ENCODE assay signal across 10 cellular contexts in the genomic region with DNA sequence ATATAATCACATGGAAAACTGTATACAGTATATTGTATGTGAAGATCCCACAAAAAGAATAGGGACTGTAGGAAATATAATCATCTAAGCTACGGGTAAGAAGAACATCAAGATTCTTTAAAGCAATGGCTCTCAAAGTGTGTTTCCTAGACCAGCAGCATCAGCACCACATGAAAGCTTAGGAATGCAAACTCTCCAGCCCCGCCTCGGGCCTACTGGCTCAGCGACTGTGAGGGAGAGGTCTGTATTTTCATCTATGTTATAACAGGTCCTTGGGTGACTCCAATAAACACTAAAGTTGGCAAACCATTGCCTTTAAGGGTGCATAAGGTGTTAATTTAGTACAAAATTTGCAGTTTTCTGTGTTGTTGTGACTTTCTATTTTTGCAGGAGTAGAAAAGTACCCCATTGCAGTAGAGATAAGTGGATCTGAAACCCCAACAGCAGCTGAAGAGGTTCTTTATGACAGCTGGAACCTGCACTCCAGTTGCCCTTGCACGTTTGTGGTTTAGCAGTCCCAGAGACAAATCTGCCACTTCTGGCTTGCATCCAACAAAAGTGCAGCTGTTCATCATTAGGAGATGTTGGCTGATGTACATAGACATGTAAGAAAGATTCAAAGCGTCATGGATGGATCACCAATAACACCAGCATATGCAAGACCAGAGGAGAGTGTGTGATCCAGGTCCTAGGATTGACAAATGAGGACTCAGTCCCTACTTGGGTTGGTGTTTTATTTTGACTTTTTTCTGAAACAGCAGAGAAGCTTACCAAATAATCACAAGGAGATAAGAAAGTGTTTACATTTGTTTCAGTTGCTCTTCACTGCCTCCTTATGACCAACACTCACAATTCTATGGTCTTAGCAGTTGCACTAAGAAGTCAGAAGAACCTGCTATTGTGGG. TPM values are rescaled to one million over a fixed set of nuclear protein-coding genes. Genes with fewer than 3 reads are reported as not detected.
A peak's percentile ranks its signal among the peaks of the same experiment; 100 is the strongest.
DNase-seq lines count a peak whose midpoint lies in the region; ATAC-seq, FAIRE-seq and TF ChIP-seq lines count a peak whose summit lies in the region.
"Had no signal": no experiment of that assay in that cellular context is flagged by ENCODE, and none has a peak within 500 bp of the region (broad histone marks: within the 10 kb centered on the region; RNA-seq: fewer than 3 reads in every experiment).

No MANE protein-coding gene starts in this region.

- peak overlapping the region; percentile 9; the same call in 1 of the 2 replicates for H3K4me3 ChIP-seq in GM12878
- no peak overlapping the region for H3K4me3 ChIP-seq in osteoblast (ENCODE audit: insufficient read depth, low read length)
- H3K4me3 ChIP-seq: A549 had no signal

- peaks cover 20% of the 10 kb centered on the region for H3K4me1 Mint-ChIP-seq in activated CD4-positive, alpha-beta memory T cell treated with anti-CD3 and anti-CD28 coated beads for 36 hours (ENCODE audit: low read depth)

- H3K4me2 ChIP-seq in GM12878 (ENCODE audit: control insufficient read depth, insufficient read depth) = peak overlapping the region; percentile 91
- no peak overlapping the region for H3K4me2 ChIP-seq in osteoblast (ENCODE audit: insufficient read depth, low read length)
- H3K4me2 ChIP-seq: A549 had no signal

- SMC1A ChIA-PET in GM12878 (lab: Charles Lee; ENCODE audit: uncharacterized antibody, unreplicated experiment) = interaction anchor here (0.7 to 2.3 kb wide), 12 partner anchors 9 to 137 kb away, joined by 3 to 11 read pairs (median 6); a partner anchor contains a TSS

- POLR2A ChIA-PET in GM12878 (lab: Charles Lee) = interaction anchor here (0.6 to 1.6 kb wide), 8 partner anchors 16 to 83 kb away, joined by 3 to 10 read pairs (median 3); a partner anchor contains a TSS
- POLR2A ChIA-PET in activated CD4-positive, alpha-beta memory T cell treated with anti-CD3 and anti-CD28 coated beads for 36 hours (lab: Charles Lee) = no interaction called here

- CTCF ChIA-PET in GM12878 (lab: Yijun Ruan, JAX) = interaction anchor here (0.9 to 2.3 kb wide), 11 partner anchors 19 to 136 kb away, joined by 3 to 11 read pairs (median 3); no protein-coding TSS in a partner anchor
- CTCF ChIA-PET in activated CD4-positive, alpha-beta memory T cell treated with anti-CD3 and anti-CD28 coated beads for 36 hours (lab: Charles Lee) = interaction anchor here (1.0 to 1.1 kb wide), 4 partner anchors 9 to 112 kb away, joined by 3 read pairs; no protein-coding TSS in a partner anchor

- H3K27me3 Mint-ChIP-seq in activated CD4-positive, alpha-beta memory T cell treated with anti-CD3 and anti-CD28 coated beads for 36 hours = no peaks in the 10 kb centered on the region

- peak; percentile 91; a peak in 3 of 4 replicates for TF ChIP-seq EP300 in GM12878 (IDR thresholded peaks at IDR 0.05; ENCODE audit: borderline replicate concordance in 1 of 2, control insufficient read depth in 1 of 2, low read depth in 2 of 2, low read length in 2 of 2)

- no peaks in the 10 kb centered on the region for H3K36me3 Mint-ChIP-seq in activated CD4-positive, alpha-beta memory T cell treated with anti-CD3 and anti-CD28 coated beads for 36 hours

- 19% methylated on average over 6 of the region's 6 CpGs for WGBS in GM12878 (ENCODE audit: insufficient coverage, insufficient replicate concordance, low lambda C conversion rate, missing lambda C conversion rate)

- TF ChIP-seq RAD21 in GM12878 (IDR thresholded peaks at IDR 0.05; ENCODE audit: insufficient read depth, low read depth, low read length) = 0 out of 2 replicates have a peak, but pooled peaks have one; percentile 17

- intact Hi-C loops in GM12878 (cut with micrococcal nuclease; ENCODE audit: unreplicated experiment) = no loop called here
- intact Hi-C loops in activated CD4-positive, alpha-beta memory T cell treated with anti-CD3 and anti-CD28 coated beads for 36 hours (cut with micrococcal nuclease) = no loop called here

- H3K4me1 ChIP-seq in GM12878 (ENCODE audit: control insufficient read depth, insufficient read depth, low read length) = peaks cover 21% of the 10 kb centered on the region
- no peaks in the 10 kb centered on the region for H3K4me1 ChIP-seq in osteoblast (ENCODE audit: insufficient read depth, low read length)
- H3K4me1 ChIP-seq: A549 had no signal

- no peak for TF ChIP-seq POLR2A in GM12878 (IDR thresholded peaks at IDR 0.05; ENCODE audit: low read depth, low read length)

- peak; percentile 97 for FAIRE-seq in GM12878 (lab: Jason Lieb, UNC)
- FAIRE-seq: A549 had no signal

- H3K9me3 Mint-ChIP-seq in activated CD4-positive, alpha-beta memory T cell treated with anti-CD3 and anti-CD28 coated beads for 36 hours = peaks cover 3% of the 10 kb centered on the region

- H3K27ac ChIP-seq in GM12878 (ENCODE audit: control insufficient read depth, insufficient read depth) (peak overlapping the region; percentile 57), osteoblast (ENCODE audit: low read depth, low read length) (no peak overlapping the region)
- H3K27ac ChIP-seq: A549, VCaP had no signal

- ATAC-seq in HG02623 (IDR thresholded peaks at IDR 0.05; ENCODE audit: unreplicated experiment) = peak; percentile 90
- peak; percentile 96 for ATAC-seq in GM12878
- no peak for ATAC-seq in omental fat pad (ENCODE audit: low FRiP score)
- ATAC-seq: A549 had no signal

- H3K9me3 ChIP-seq in GM12878 (replicated peaks; ENCODE audit: control insufficient read depth, insufficient read depth, low read length) (peaks cover 7% of the 10 kb centered on the region; the same call in 2 of the 3 replicates), osteoblast (ENCODE audit: low read depth, low read length) (no peaks in the 10 kb centered on the region)

- H3K27ac Mint-ChIP-seq in activated CD4-positive, alpha-beta memory T cell treated with anti-CD3 and anti-CD28 coated beads for 36 hours = no peak overlapping the region

- in situ Hi-C loops in GM12878 (cut with MboI) = no loop called here

- RAD21 ChIA-PET in GM12878 (lab: Charles Lee; ENCODE audit: unreplicated experiment) = interaction anchor here (0.7 to 2.3 kb wide), 12 partner anchors 14 to 145 kb away, joined by 3 to 12 read pairs (median 4); a partner anchor contains a TSS

- no peak overlapping the region for H3K4me3 Mint-ChIP-seq in activated CD4-positive, alpha-beta memory T cell treated with anti-CD3 and anti-CD28 coated beads for 36 hours

- H3K36me3 ChIP-seq in GM12878 (ENCODE audit: control insufficient read depth in 2 of 2, insufficient read depth in 2 of 2, low read length in 1 of 2) (no peaks in the 10 kb centered on the region), osteoblast (ENCODE audit: insufficient read depth, low read length) (no peaks in the 10 kb centered on the region)

- peak; percentile 47 for DNase-seq in NCI-H146 (lab: John Stamatoyannopoulos, UW)
- no peak for DNase-seq in NCI-H146 treated with DMSO at 0.1 percent for 48 hours (lab: John Stamatoyannopoulos, UW; ENCODE audit: unreplicated experiment)
- peak; percentile 51 for DNase-seq in NCI-H1092 (lab: John Stamatoyannopoulos, UW)
- peak; percentile 98 for DNase-seq in GM12878 (ENCODE audit: low read depth, low spot score)
- DNase-seq in osteoblast (ENCODE audit: insufficient read length, low spot score, missing footprints) = no peak
- DNase-seq in activated CD4-positive, alpha-beta memory T cell treated with anti-CD3 and anti-CD28 coated beads for 36 hours = no peak
- no peak for DNase-seq in omental fat pad (ENCODE audit: low spot score)

- H3K27me3 ChIP-seq in GM12878 (replicated peaks in 1 of 2; ENCODE audit: control insufficient read depth in 2 of 2, insufficient read depth in 2 of 2, low read length in 1 of 2) (no peaks in the 10 kb centered on the region), osteoblast (ENCODE audit: insufficient read depth, low read length) (peaks cover 4% of the 10 kb centered on the region)

- BruUV-seq in GM12878 (replicated peaks; lab: Mats Ljungman, UMichigan) = no TSS peak

- peak overlapping the region; percentile 7; the same call in 1 of the 2 replicates for H3K9ac ChIP-seq in GM12878 (ENCODE audit: control insufficient read depth, insufficient read depth, low read length)

- H4K20me1 ChIP-seq in GM12878 (ENCODE audit: control insufficient read depth, insufficient read depth) = no peaks in the 10 kb centered on the region
- no peaks in the 10 kb centered on the region for H4K20me1 ChIP-seq in osteoblast (ENCODE audit: insufficient read depth, low read length)

- peak in 2 of 3 experiments; percentile 5 to 33; a peak in 2 of 6 replicates for TF ChIP-seq CTCF in GM12878 (IDR thresholded peaks at IDR 0.05 in 2 of 3, conservative IDR thresholded peaks at IDR 0.05 in 1 of 3; ENCODE audit: control insufficient read depth in 2 of 3, extremely low read depth in 1 of 3, insufficient read depth in 1 of 3, low read depth in 3 of 3, low read length in 3 of 3)
- no peak for TF ChIP-seq CTCF in osteoblast (IDR thresholded peaks at IDR 0.05; ENCODE audit: extremely low read depth, low read depth, low read length)
- no peak for TF ChIP-seq CTCF in omental fat pad (IDR thresholded peaks at IDR 0.05)

- H2AFZ ChIP-seq in GM12878 (ENCODE audit: control insufficient read depth, low read depth, low read length) (peak overlapping the region; percentile 61), osteoblast (ENCODE audit: low read length) (no peak overlapping the region)

- H3K79me2 ChIP-seq in GM12878 (ENCODE audit: control insufficient read depth, insufficient read depth, low read length) (no peaks in the 10 kb centered on the region), osteoblast (ENCODE audit: insufficient read depth, low read length) (no peaks in the 10 kb centered on the region)

RNA-seq across cellular contexts. Expression of a gene that starts 15.9 kb away (rescaled TPM):
- 28.3 and 29.7 TPM in 2 replicates for total RNA-seq in GM12878 (2013; cell fraction: nucleolus; rRNA removed)
- total RNA-seq in GM12878 (2014; rRNA removed) (17.0 and 17.3 TPM in 2 replicates), GM12878 (2014; rRNA removed; fragmentation: Illumina TruSeq; extraction: Trizol) (17.0 and 19.0 TPM in 2 replicates), GM12878 (2021) (33.2 and 35.5 TPM in 2 replicates), osteoblast (26.1 and 28.0 TPM in 2 replicates), omental fat pad (10 to 100 TPM; 36.2 to 53.3 (median 42.4) TPM)
- 18.0 TPM for polyA plus RNA-seq in GM12878 (2011; ENCODE audit: low read depth)
- polyA plus RNA-seq in GM12878 (2011; rRNA removed) (12.2 and 17.6 TPM in 2 replicates), GM12878 (2014; fragmentation: Illumina TruSeq; extraction: Trizol) (23.6 and 28.6 TPM in 2 replicates), GM12878 (2014; fragmentation: Nextera tagmentation; extraction: Ambion mirVana) (10 to 100 TPM; 25.6 to 30.9 TPM), GM12878 (2014; rRNA removed) (10.9 and 12.0 TPM in 2 replicates), GM12878 (2016; fragmentation: Nextera tagmentation; extraction: Ambion mirVana) (10 to 100 TPM; 55.3 to 62.4 TPM)
- polyA plus RNA-seq in GM12878 (2011; cell fraction: cytosol; rRNA removed) = 6.8 and 11.1 TPM in 2 replicates
- 4.0 and 5.0 TPM in 2 replicates for polyA plus RNA-seq in GM12878 (2011; cell fraction: nucleus; rRNA removed)
- polyA plus RNA-seq in GM12878 (2012) = 26.3 and 34.8 TPM in 2 replicates
- polyA minus RNA-seq in GM12878 (2011; rRNA and poly(A)+ RNA removed) = 17.7 and 17.8 TPM in 2 replicates
- polyA minus RNA-seq in GM12878 (2011; cell fraction: cytosol; rRNA and poly(A)+ RNA removed) = 9.8 and 11.4 TPM in 2 replicates
- 5.9 and 9.6 TPM in 2 replicates for polyA minus RNA-seq in GM12878 (2011; cell fraction: nucleus; rRNA and poly(A)+ RNA removed)
- 10 to 100 TPM; 28.0 to 32.0 TPM for total RNA-seq in activated CD4-positive, alpha-beta memory T cell treated with anti-CD3 and anti-CD28 coated beads for 36 hours

RNA-seq across cellular contexts. Expression of a gene that starts 42.7 kb away (rescaled TPM):
- 35.3 and 38.4 TPM in 2 replicates for total RNA-seq in GM12878 (2013; cell fraction: nucleolus; rRNA removed)
- 37.3 and 44.5 TPM in 2 replicates for total RNA-seq in GM12878 (2014; rRNA removed)
- 30.0 and 32.4 TPM in 2 replicates for total RNA-seq in GM12878 (2014; rRNA removed; fragmentation: Illumina TruSeq; extraction: Trizol)
- total RNA-seq in GM12878 (2021) = 22.7 and 26.9 TPM in 2 replicates
- 28.8 TPM for polyA plus RNA-seq in GM12878 (2011; ENCODE audit: low read depth)
- polyA plus RNA-seq in GM12878 (2011; rRNA removed) = 31.4 and 37.4 TPM in 2 replicates
- 32.9 and 43.8 TPM in 2 replicates for polyA plus RNA-seq in GM12878 (2011; cell fraction: cytosol; rRNA removed)
- 13.2 and 14.8 TPM in 2 replicates for polyA plus RNA-seq in GM12878 (2011; cell fraction: nucleus; rRNA removed)
- 30.3 and 41.4 TPM in 2 replicates for polyA plus RNA-seq in GM12878 (2012)
- polyA plus RNA-seq in GM12878 (2014; fragmentation: Illumina TruSeq; extraction: Trizol) = 27.3 and 37.5 TPM in 2 replicates
- polyA plus RNA-seq in GM12878 (2014; fragmentation: Nextera tagmentation; extraction: Ambion mirVana) = 10 to 100 TPM; 15.0 to 23.3 TPM
- 27.2 and 31.1 TPM in 2 replicates for polyA plus RNA-seq in GM12878 (2014; rRNA removed)
- 10 to 100 TPM; 49.8 to 55.1 TPM for polyA plus RNA-seq in GM12878 (2016; fragmentation: Nextera tagmentation; extraction: Ambion mirVana)
- polyA minus RNA-seq in GM12878 (2011; rRNA and poly(A)+ RNA removed) = 43.3 and 51.9 TPM in 2 replicates
- 15.5 and 18.2 TPM in 2 replicates for polyA minus RNA-seq in GM12878 (2011; cell fraction: cytosol; rRNA and poly(A)+ RNA removed)
- 8.2 and 10.6 TPM in 2 replicates for polyA minus RNA-seq in GM12878 (2011; cell fraction: nucleus; rRNA and poly(A)+ RNA removed)
- 44.9 and 52.7 TPM in 2 replicates for total RNA-seq in osteoblast
- total RNA-seq in activated CD4-positive, alpha-beta memory T cell treated with anti-CD3 and anti-CD28 coated beads for 36 hours = 10 to 100 TPM; 31.3 to 32.5 TPM
- 10 to 100 TPM; 33.5 to 58.3 (median 39.1) TPM for total RNA-seq in omental fat pad

Comparison
In these comparisons a context has a peak if more than half of its experiments do, and no peak if none do; other contexts are left out.
1. DNase-seq: peak in NCI-H146 (single experiment), NCI-H1092 (single experiment) and GM12878 (single experiment); none in NCI-H146 treated with DMSO at 0.1 percent for 48 hours (single experiment), osteoblast (single experiment), activated CD4-positive, alpha-beta memory T cell treated with anti-CD3 and anti-CD28 coated beads for 36 hours (single experiment) and omental fat pad (single experiment).
2. CTCF ChIP-seq: peak in GM12878 (2 of 3); none in osteoblast (single experiment) and omental fat pad (0 of 3).